Comparison of ENCODE assay signal across 8 cellular contexts in genomic region chr1:44031051-44031899, GRCh38. TPM values are rescaled to one million over a fixed set of nuclear protein-coding genes. Genes with fewer than 3 reads are reported as not detected.
DNase-seq lines count a peak whose midpoint lies in the region; ATAC-seq and TF ChIP-seq lines count a peak whose summit lies in the region.

SLC6A9 (minus strand) TSS chr1:44031462; CDS start chr1:44024277, 7,185 bp downstream.

- no peaks in the 10 kb centered on the region for H3K9me3 Mint-ChIP-seq in naive B cell

- peak; percentile 84 for DNase-seq in EL
- peak; percentile 34 for DNase-seq in NCI-H2171 (lab: John Stamatoyannopoulos, UW)
- peak; percentile 6 for DNase-seq in activated T-cell treated with anti-CD3 and anti-CD28 coated beads for 1 hour (ENCODE audit: low read depth)
- peak; percentile 89 to 93 for DNase-seq in erythroblast (lab: John Stamatoyannopoulos, UW)
- peak; percentile 30 for DNase-seq in naive B cell
- peak; percentile 61 for DNase-seq in stromal cell of bone marrow (ENCODE audit: low read depth)
- DNase-seq in NK-92 treated with Interleukin-12 subunit alpha and Interleukin-12 subunit beta, amount 100 ng/mL, for 24 hours (lab: John Stamatoyannopoulos, UW), result no peak

- no peaks in the 10 kb centered on the region for H3K27me3 Mint-ChIP-seq in naive B cell

- ATAC-seq in naive B cell (ENCODE audit: low read depth in 2 of 2) (peak; percentile 9 to 13), HG02970 (IDR thresholded peaks at IDR 0.05; ENCODE audit: low FRiP score, unreplicated experiment) (no peak)

- peak within 1 kb of the TSS; percentile 62 to 90 (median 79) for H3K27ac Mint-ChIP-seq in naive B cell

- peak within 1 kb of the TSS; percentile 83 to 92 (median 86) for H3K4me3 Mint-ChIP-seq in naive B cell

- H3K36me3 Mint-ChIP-seq in naive B cell, result no peaks in the 10 kb centered on the region

- peaks cover 23 to 29% (median 24%) of the 10 kb centered on the region in 3 donors for H3K4me1 Mint-ChIP-seq in naive B cell

- TF ChIP-seq POLR2A in erythroblast (IDR thresholded peaks at IDR 0.05; ENCODE audit: low read length), result peak; percentile 74

RNA-seq across cellular contexts. Expression of gene SLC6A9, which starts in this region (rescaled TPM):
- not detected for polyA plus RNA-seq in naive B cell (ENCODE audit: low read depth in 6 of 6)

Comparison
In these comparisons a context has a peak if more than half of its experiments do, and no peak if none do; other contexts are left out.
1. Peak in DNase-seq and ATAC-seq in naive B cell; RNA of the gene not detected or under 1 TPM.